ENCODE assay signal across 2 cellular contexts in the genomic region with DNA sequence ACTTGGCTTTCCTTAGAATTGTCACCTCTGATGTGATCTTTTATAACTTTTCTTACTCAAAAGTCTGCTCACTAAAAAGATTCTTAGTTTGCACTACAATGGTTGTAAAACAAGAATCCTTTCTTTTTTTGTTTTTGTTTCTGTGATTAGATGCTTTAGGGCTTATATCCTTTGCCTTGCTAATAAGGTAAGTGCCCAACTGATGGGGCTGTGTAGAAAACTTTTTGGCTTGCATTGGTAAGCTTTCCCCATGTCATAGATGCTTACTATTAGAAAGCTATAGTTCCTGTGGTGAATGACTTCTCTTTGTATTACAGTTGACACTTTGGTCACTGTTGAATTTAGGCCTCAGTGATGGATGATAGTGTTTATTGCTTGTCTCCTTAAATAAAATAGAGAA.
A peak's percentile ranks its signal among the peaks of the same experiment; 100 is the strongest.
TF ChIP-seq lines count a peak whose summit lies in the region.

No MANE protein-coding gene starts in this region.

TF ChIP-seq in GM23338, 12 proteins besides CTCF, POLR2A, EP300 and RAD21 (continues in another document):
- TF ChIP-seq EZH2phosphoT487 (IDR thresholded peaks at IDR 0.05; ENCODE audit: unreplicated experiment) = no peak
- TF ChIP-seq CREB1 (CRISPR knock-in tag; IDR thresholded peaks at IDR 0.05; ENCODE audit: low read depth) = no peak
- TF ChIP-seq, protein P1, sequence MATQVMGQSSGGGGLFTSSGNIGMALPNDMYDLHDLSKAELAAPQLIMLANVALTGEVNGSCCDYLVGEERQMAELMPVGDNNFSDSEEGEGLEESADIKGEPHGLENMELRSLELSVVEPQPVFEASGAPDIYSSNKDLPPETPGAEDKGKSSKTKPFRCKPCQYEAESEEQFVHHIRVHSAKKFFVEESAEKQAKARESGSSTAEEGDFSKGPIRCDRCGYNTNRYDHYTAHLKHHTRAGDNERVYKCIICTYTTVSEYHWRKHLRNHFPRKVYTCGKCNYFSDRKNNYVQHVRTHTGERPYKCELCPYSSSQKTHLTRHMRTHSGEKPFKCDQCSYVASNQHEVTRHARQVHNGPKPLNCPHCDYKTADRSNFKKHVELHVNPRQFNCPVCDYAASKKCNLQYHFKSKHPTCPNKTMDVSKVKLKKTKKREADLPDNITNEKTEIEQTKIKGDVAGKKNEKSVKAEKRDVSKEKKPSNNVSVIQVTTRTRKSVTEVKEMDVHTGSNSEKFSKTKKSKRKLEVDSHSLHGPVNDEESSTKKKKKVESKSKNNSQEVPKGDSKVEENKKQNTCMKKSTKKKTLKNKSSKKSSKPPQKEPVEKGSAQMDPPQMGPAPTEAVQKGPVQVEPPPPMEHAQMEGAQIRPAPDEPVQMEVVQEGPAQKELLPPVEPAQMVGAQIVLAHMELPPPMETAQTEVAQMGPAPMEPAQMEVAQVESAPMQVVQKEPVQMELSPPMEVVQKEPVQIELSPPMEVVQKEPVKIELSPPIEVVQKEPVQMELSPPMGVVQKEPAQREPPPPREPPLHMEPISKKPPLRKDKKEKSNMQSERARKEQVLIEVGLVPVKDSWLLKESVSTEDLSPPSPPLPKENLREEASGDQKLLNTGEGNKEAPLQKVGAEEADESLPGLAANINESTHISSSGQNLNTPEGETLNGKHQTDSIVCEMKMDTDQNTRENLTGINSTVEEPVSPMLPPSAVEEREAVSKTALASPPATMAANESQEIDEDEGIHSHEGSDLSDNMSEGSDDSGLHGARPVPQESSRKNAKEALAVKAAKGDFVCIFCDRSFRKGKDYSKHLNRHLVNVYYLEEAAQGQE (IDR thresholded peaks at IDR 0.05; ENCODE audit: unreplicated experiment) = no peak
- no peak for TF ChIP-seq POLR2AphosphoS5 (IDR thresholded peaks at IDR 0.05; ENCODE audit: low read depth)
- TF ChIP-seq EZH2 (IDR thresholded peaks at IDR 0.05; ENCODE audit: low read depth, unreplicated experiment) = no peak
- TF ChIP-seq, protein P2, sequence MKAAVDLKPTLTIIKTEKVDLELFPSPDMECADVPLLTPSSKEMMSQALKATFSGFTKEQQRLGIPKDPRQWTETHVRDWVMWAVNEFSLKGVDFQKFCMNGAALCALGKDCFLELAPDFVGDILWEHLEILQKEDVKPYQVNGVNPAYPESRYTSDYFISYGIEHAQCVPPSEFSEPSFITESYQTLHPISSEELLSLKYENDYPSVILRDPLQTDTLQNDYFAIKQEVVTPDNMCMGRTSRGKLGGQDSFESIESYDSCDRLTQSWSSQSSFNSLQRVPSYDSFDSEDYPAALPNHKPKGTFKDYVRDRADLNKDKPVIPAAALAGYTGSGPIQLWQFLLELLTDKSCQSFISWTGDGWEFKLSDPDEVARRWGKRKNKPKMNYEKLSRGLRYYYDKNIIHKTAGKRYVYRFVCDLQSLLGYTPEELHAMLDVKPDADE (IDR thresholded peaks at IDR 0.05) = no peak
- no peak for TF ChIP-seq ZNF114 (CRISPR knock-in tag; IDR thresholded peaks at IDR 0.05)
- TF ChIP-seq JUNB (IDR thresholded peaks at IDR 0.05; ENCODE audit: unreplicated experiment) = no peak
- TF ChIP-seq NANOG (IDR thresholded peaks at IDR 0.05; ENCODE audit: borderline replicate concordance) = no peak
- TF ChIP-seq, protein P3, sequence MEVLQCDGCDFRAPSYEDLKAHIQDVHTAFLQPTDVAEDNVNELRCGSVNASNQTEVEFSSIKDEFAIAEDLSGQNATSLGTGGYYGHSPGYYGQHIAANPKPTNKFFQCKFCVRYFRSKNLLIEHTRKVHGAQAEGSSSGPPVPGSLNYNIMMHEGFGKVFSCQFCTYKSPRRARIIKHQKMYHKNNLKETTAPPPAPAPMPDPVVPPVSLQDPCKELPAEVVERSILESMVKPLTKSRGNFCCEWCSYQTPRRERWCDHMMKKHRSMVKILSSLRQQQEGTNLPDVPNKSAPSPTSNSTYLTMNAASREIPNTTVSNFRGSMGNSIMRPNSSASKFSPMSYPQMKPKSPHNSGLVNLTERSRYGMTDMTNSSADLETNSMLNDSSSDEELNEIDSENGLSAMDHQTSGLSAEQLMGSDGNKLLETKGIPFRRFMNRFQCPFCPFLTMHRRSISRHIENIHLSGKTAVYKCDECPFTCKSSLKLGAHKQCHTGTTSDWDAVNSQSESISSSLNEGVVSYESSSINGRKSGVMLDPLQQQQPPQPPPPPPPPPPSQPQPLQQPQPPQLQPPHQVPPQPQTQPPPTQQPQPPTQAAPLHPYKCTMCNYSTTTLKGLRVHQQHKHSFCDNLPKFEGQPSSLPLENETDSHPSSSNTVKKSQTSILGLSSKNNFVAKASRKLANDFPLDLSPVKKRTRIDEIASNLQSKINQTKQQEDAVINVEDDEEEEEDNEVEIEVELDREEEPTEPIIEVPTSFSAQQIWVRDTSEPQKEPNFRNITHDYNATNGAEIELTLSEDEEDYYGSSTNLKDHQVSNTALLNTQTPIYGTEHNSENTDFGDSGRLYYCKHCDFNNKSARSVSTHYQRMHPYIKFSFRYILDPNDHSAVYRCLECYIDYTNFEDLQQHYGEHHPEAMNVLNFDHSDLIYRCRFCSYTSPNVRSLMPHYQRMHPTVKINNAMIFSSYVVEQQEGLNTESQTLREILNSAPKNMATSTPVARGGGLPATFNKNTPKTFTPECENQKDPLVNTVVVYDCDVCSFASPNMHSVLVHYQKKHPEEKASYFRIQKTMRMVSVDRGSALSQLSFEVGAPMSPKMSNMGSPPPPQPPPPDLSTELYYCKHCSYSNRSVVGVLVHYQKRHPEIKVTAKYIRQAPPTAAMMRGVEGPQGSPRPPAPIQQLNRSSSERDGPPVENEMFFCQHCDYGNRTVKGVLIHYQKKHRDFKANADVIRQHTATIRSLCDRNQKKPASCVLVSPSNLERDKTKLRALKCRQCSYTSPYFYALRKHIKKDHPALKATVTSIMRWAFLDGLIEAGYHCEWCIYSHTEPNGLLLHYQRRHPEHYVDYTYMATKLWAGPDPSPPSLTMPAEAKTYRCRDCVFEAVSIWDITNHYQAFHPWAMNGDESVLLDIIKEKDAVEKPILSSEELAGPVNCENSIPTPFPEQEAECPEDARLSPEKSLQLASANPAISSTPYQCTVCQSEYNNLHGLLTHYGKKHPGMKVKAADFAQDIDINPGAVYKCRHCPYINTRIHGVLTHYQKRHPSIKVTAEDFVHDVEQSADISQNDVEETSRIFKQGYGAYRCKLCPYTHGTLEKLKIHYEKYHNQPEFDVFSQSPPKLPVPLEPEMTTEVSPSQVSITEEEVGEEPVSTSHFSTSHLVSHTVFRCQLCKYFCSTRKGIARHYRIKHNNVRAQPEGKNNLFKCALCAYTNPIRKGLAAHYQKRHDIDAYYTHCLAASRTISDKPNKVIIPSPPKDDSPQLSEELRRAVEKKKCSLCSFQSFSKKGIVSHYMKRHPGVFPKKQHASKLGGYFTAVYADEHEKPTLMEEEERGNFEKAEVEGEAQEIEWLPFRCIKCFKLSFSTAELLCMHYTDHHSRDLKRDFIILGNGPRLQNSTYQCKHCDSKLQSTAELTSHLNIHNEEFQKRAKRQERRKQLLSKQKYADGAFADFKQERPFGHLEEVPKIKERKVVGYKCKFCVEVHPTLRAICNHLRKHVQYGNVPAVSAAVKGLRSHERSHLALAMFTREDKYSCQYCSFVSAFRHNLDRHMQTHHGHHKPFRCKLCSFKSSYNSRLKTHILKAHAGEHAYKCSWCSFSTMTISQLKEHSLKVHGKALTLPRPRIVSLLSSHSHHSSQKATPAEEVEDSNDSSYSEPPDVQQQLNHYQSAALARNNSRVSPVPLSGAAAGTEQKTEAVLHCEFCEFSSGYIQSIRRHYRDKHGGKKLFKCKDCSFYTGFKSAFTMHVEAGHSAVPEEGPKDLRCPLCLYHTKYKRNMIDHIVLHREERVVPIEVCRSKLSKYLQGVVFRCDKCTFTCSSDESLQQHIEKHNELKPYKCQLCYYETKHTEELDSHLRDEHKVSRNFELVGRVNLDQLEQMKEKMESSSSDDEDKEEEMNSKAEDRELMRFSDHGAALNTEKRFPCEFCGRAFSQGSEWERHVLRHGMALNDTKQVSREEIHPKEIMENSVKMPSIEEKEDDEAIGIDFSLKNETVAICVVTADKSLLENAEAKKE (CRISPR knock-in tag; IDR thresholded peaks at IDR 0.05) = no peak

TF ChIP-seq in H1, 55 proteins besides CTCF, POLR2A, EP300 and RAD21:
- TF ChIP-seq, protein P4, sequence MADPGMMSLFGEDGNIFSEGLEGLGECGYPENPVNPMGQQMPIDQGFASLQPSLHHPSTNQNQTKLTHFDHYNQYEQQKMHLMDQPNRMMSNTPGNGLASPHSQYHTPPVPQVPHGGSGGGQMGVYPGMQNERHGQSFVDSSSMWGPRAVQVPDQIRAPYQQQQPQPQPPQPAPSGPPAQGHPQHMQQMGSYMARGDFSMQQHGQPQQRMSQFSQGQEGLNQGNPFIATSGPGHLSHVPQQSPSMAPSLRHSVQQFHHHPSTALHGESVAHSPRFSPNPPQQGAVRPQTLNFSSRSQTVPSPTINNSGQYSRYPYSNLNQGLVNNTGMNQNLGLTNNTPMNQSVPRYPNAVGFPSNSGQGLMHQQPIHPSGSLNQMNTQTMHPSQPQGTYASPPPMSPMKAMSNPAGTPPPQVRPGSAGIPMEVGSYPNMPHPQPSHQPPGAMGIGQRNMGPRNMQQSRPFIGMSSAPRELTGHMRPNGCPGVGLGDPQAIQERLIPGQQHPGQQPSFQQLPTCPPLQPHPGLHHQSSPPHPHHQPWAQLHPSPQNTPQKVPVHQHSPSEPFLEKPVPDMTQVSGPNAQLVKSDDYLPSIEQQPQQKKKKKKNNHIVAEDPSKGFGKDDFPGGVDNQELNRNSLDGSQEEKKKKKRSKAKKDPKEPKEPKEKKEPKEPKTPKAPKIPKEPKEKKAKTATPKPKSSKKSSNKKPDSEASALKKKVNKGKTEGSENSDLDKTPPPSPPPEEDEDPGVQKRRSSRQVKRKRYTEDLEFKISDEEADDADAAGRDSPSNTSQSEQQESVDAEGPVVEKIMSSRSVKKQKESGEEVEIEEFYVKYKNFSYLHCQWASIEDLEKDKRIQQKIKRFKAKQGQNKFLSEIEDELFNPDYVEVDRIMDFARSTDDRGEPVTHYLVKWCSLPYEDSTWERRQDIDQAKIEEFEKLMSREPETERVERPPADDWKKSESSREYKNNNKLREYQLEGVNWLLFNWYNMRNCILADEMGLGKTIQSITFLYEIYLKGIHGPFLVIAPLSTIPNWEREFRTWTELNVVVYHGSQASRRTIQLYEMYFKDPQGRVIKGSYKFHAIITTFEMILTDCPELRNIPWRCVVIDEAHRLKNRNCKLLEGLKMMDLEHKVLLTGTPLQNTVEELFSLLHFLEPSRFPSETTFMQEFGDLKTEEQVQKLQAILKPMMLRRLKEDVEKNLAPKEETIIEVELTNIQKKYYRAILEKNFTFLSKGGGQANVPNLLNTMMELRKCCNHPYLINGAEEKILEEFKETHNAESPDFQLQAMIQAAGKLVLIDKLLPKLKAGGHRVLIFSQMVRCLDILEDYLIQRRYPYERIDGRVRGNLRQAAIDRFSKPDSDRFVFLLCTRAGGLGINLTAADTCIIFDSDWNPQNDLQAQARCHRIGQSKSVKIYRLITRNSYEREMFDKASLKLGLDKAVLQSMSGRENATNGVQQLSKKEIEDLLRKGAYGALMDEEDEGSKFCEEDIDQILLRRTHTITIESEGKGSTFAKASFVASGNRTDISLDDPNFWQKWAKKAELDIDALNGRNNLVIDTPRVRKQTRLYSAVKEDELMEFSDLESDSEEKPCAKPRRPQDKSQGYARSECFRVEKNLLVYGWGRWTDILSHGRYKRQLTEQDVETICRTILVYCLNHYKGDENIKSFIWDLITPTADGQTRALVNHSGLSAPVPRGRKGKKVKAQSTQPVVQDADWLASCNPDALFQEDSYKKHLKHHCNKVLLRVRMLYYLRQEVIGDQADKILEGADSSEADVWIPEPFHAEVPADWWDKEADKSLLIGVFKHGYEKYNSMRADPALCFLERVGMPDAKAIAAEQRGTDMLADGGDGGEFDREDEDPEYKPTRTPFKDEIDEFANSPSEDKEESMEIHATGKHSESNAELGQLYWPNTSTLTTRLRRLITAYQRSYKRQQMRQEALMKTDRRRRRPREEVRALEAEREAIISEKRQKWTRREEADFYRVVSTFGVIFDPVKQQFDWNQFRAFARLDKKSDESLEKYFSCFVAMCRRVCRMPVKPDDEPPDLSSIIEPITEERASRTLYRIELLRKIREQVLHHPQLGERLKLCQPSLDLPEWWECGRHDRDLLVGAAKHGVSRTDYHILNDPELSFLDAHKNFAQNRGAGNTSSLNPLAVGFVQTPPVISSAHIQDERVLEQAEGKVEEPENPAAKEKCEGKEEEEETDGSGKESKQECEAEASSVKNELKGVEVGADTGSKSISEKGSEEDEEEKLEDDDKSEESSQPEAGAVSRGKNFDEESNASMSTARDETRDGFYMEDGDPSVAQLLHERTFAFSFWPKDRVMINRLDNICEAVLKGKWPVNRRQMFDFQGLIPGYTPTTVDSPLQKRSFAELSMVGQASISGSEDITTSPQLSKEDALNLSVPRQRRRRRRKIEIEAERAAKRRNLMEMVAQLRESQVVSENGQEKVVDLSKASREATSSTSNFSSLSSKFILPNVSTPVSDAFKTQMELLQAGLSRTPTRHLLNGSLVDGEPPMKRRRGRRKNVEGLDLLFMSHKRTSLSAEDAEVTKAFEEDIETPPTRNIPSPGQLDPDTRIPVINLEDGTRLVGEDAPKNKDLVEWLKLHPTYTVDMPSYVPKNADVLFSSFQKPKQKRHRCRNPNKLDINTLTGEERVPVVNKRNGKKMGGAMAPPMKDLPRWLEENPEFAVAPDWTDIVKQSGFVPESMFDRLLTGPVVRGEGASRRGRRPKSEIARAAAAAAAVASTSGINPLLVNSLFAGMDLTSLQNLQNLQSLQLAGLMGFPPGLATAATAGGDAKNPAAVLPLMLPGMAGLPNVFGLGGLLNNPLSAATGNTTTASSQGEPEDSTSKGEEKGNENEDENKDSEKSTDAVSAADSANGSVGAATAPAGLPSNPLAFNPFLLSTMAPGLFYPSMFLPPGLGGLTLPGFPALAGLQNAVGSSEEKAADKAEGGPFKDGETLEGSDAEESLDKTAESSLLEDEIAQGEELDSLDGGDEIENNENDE (IDR thresholded peaks at IDR 0.05; ENCODE audit: insufficient replicate concordance, low read length) = peak; percentile 35
- TF ChIP-seq RXRA (IDR thresholded peaks at IDR 0.05; ENCODE audit: insufficient read depth, low read depth, low read length) = no peak
